ENCODE assay signal across 17 cellular contexts in genomic region chr5:138640855-138641254, GRCh38.
"Had no signal": no experiment of that assay in that cellular context is flagged by ENCODE, and none has a peak within 500 bp of the region (broad histone marks: within the 10 kb centered on the region; RNA-seq: fewer than 3 reads in every experiment).

No MANE protein-coding gene starts in this region.

- H3K4me3 ChIP-seq: lower lobe of right lung, skin epidermis, tibial artery, vagina had no signal

- H3K27me3 ChIP-seq: vagina had no signal

- DNase-seq: activated B cell treated with CpG ODN at 0.5 μM for 24 hours; activated CD4-positive, alpha-beta T cell treated with anti-CD3 and anti-CD28 coated beads for 48 hours; activated CD8-positive, alpha-beta memory T cell treated with anti-CD3 and anti-CD28 coated beads, Interleukin-2, amount 50 U/mL, for 4 hours; activated CD8-positive, alpha-beta T cell treated with anti-CD3 and anti-CD28 coated beads, Interleukin-2, amount 10 ng/mL, durations not matched to agents 7 days and 5 days; activated effector memory CD4-positive, alpha-beta T cell treated with anti-CD3 and anti-CD28 coated beads, Interleukin-2, amount 50 U/mL, for 16 hours; activated T-cell treated with anti-CD3 and anti-CD28 coated beads, Interleukin-2, amount 50 U/mL, for 48 hours; cortex of kidney; effector CD8-positive, alpha-beta T cell; lower lobe of right lung; naive B cell; stimulated activated CD4-positive, alpha-beta T cell treated with anti-CD3 and anti-CD28 coated beads, Interleukin-15, amount 100 ng/mL, for 24 hours; stimulated activated CD4-positive, alpha-beta T cell treated with anti-CD3 and anti-CD28 coated beads, Interleukin-4, amount 100 ng/mL, for 1 hour; stimulated activated naive B cell treated with anti-CD40 and anti-IgM and Interleukin-4, amounts not matched to agents 10 μg/mL and 1 μg/mL and 100 μg/mL, for 72 hours; T-helper 2 cell; tibial artery had no signal

- H3K4me1 ChIP-seq: tibial artery, vagina had no signal

- H3K36me3 ChIP-seq: lower lobe of right lung, tibial artery, vagina had no signal

- H3K9me3 ChIP-seq: lower lobe of right lung, tibial artery, vagina had no signal

- H3K27ac ChIP-seq: lower lobe of right lung, tibial artery, vagina had no signal
